ENCODE assay signal across 9 cellular contexts in the genomic region with DNA sequence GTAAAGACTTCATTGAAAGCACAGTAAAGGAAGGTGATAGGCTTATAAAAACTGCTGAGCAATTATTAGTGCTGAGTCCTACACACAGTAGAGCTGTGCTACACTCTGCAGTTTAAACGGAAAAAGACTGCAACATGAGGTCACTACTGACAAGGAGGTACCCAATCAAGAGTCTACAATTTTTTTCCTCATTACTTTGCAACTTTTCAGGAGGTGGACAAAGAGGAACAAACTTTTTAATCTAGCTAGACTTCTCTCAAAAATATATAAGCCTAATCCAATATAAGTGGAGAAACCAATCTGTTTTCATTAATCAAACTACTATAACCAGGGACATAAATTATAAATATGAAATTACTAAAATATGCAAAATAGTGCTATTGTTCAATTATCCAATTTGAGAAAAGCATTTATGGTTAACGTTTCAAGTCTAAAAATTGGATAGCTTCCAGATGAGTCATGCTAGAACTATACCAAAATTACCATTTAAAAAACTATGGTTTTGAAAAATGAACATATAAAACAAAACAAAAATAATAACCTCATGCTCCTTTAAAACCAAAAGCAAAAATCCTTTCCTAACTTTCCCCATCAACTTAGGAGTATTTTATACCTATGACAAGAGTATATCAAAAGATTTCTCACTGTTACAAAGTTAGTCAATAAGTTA. TPM values are rescaled to one million over a fixed set of nuclear protein-coding genes. Genes with fewer than 3 reads are reported as not detected.
DNase-seq lines count a peak whose midpoint lies in the region; ATAC-seq and TF ChIP-seq lines count a peak whose summit lies in the region.
"Had no signal": no experiment of that assay in that cellular context is flagged by ENCODE, and none has a peak within 500 bp of the region (broad histone marks: within the 10 kb centered on the region; RNA-seq: fewer than 3 reads in every experiment).

No MANE protein-coding gene starts in this region.

- in situ Hi-C loops in GM13976 (cut with MboI; ENCODE audit: low sequenced_read_pairs, unreplicated experiment) = no loop called here

- TF ChIP-seq CTCF in GM13976 (IDR thresholded peaks at IDR 0.05; ENCODE audit: borderline replicate concordance, control extremely low read depth, extremely low read depth, insufficient read depth, missing control alignments) = no peak

- ATAC-seq in GM21360 (IDR thresholded peaks at IDR 0.05; ENCODE audit: unreplicated experiment) (no peak), HG02938 (IDR thresholded peaks at IDR 0.05; ENCODE audit: unreplicated experiment) (no peak), GM18907 (IDR thresholded peaks at IDR 0.05; ENCODE audit: unreplicated experiment) (no peak)

- DNase-seq in HCEC 1CT = peak; percentile 48
- DNase-seq in RKO (ENCODE audit: low spot score) = peak; percentile 15
- DNase-seq in fibroblast of gingiva (ENCODE audit: low read depth) = peak; percentile 26
- peak; percentile 32 for DNase-seq in pulmonary artery endothelial cell (ENCODE audit: low read depth, low spot score)
- no peak for DNase-seq in GM13976 (ENCODE audit: low spot score)
- DNase-seq: left cardiac atrium had no signal

RNA-seq across cellular contexts. Expression of gene FAM13B, which starts 37.7 kb away (rescaled TPM):
- 10.4 and 17.0 TPM in 2 replicates for total RNA-seq in pulmonary artery endothelial cell
